In the genomic region with DNA sequence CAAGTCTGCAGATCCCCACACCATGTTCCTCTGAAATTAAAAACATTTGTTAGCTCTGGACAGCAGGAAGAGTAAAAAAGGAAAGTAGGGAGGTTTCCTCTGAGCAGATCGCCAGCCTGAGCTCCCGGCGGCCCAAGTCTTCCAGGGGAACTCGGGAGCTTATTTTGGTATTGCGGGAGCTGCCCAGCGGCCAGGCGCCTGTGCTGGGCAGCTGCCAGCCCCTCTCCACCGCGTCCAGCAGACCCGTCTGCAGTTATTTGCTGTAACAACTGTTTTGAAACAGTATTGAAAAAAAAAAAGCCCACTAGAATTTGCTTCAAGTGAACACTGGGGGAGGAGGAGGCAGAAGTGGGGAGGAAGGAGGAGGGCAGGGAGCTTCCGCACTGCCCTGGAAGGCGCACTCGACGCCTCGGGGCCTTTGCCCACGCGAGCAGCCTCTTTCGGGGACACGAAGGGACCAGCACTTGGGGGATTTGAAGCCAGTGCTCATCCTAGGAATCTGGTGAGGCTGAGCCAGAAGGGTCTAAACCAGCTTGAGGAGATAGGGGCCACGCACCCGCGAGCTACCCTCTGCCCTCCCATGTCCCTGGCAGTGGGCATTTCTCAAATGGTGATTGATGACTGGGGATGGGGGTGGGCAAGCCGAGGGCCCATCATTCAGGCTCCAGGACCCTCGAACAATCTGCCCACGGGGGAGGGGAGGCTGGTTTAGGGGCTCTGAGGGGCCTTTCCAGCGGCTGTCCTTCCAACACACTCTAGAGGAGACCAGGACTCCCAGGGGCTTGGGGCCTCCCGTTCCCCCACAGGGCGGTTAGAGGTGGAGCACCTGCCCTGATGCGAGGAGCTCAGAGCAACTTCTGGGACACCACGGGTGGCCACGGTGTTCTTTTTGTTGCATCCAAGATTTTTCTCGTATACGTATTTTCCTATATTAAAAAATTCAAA, we compare ENCODE assay signal across 8 cellular contexts. TPM values are rescaled to one million over a fixed set of nuclear protein-coding genes. Genes with fewer than 3 reads are reported as not detected.
A peak's percentile ranks its signal among the peaks of the same experiment; 100 is the strongest.
DNase-seq lines count a peak whose midpoint lies in the region; ATAC-seq and TF ChIP-seq lines count a peak whose summit lies in the region.

No MANE protein-coding gene starts in this region.

- H3K27ac ChIP-seq in vagina, result peak overlapping the region; percentile 95

- peak overlapping the region; percentile 96 for H3K27ac Mint-ChIP-seq in mesothelial cell of epicardium

- H3K9me3 ChIP-seq in vagina, result no peaks in the 10 kb centered on the region

- no peak for TF ChIP-seq POLR2A in vagina (IDR thresholded peaks at IDR 0.05)

- H3K9me3 Mint-ChIP-seq in mesothelial cell of epicardium, result no peaks in the 10 kb centered on the region

- intact Hi-C loops in Right ventricle myocardium inferior (cut with DNase I) (no loop called here), cardiac septum (cut with DNase I) (loop anchor here (5.0 kb wide), 1 partner anchor 100 kb away; no protein-coding TSS in a partner anchor), vagina (cut with DNase I) (no loop called here)

- H3K4me1 ChIP-seq in vagina, result peaks cover 56% of the 10 kb centered on the region

- peak; percentile 79 for DNase-seq in Right ventricle myocardium inferior (ENCODE audit: missing footprints)
- no peak for DNase-seq in cardiac septum (ENCODE audit: low spot score)
- peak; percentile 31 for DNase-seq in dermis blood vessel endothelial cell
- no peak for DNase-seq in mesothelial cell of epicardium (ENCODE audit: low spot score in 2 of 2, unreplicated experiment in 2 of 2)
- no peak for DNase-seq in vagina (ENCODE audit: extremely low spot score in 2 of 2)
- no peak for DNase-seq in activated T-cell treated with anti-CD3 and anti-CD28 coated beads, Interleukin-2, amount 50 U/mL, for 1 hour
- DNase-seq in SHP77 (lab: John Stamatoyannopoulos, UW), result no peak

- ATAC-seq in Right ventricle myocardium inferior (no peak), HG03280 (IDR thresholded peaks at IDR 0.05; ENCODE audit: unreplicated experiment) (no peak)

- H3K27me3 Mint-ChIP-seq in mesothelial cell of epicardium (ENCODE audit: low read depth), result no peaks in the 10 kb centered on the region

- peak overlapping the region; percentile 78 for H3K4me3 ChIP-seq in vagina

- TF ChIP-seq CTCF in mesothelial cell of epicardium (IDR thresholded peaks at IDR 0.05; ENCODE audit: unreplicated experiment) (no peak), vagina (IDR thresholded peaks at IDR 0.05) (no peak)

- no peaks in the 10 kb centered on the region for H3K27me3 ChIP-seq in vagina

- H3K4me3 Mint-ChIP-seq in mesothelial cell of epicardium, result peak overlapping the region; percentile 71

- H3K36me3 ChIP-seq in vagina, result no peaks in the 10 kb centered on the region

- no peaks in the 10 kb centered on the region for H3K36me3 Mint-ChIP-seq in mesothelial cell of epicardium

- peaks cover 63% of the 10 kb centered on the region for H3K4me1 Mint-ChIP-seq in mesothelial cell of epicardium

RNA-seq across cellular contexts. Expression of a gene that starts 3.0 kb away (rescaled TPM):
- total RNA-seq in Right ventricle myocardium inferior, result 9.9 TPM
- 13.5 TPM for total RNA-seq in cardiac septum
- total RNA-seq in dermis blood vessel endothelial cell, result 4.8 and 19.3 TPM in 2 replicates
- total RNA-seq in mesothelial cell of epicardium, result 34.9 to 36.4 TPM (median 35.1 TPM) in 3 replicates
- 9.1 TPM for total RNA-seq in vagina

Comparison
In these comparisons a context has a peak if more than half of its experiments do, and no peak if none do; other contexts are left out.
1. DNase-seq: peak in Right ventricle myocardium inferior (single experiment) and dermis blood vessel endothelial cell (single experiment); none in cardiac septum (single experiment), mesothelial cell of epicardium (0 of 2), vagina (0 of 2), activated T-cell treated with anti-CD3 and anti-CD28 coated beads, Interleukin-2, amount 50 U/mL, for 1 hour (single experiment) and SHP77 (0 of 2).